In genomic region chr18:55228707-55229106, GRCh38 we compare ENCODE assay signal across 17 cellular contexts.
A peak's percentile ranks its signal among the peaks of the same experiment; 100 is the strongest.
DNase-seq lines count a peak whose midpoint lies in the region; ATAC-seq and TF ChIP-seq lines count a peak whose summit lies in the region.
"Had no signal": no experiment of that assay in that cellular context is flagged by ENCODE, and none has a peak within 500 bp of the region (broad histone marks: within the 10 kb centered on the region; RNA-seq: fewer than 3 reads in every experiment).

No MANE protein-coding gene starts in this region.

- no peaks in the 10 kb centered on the region for H3K9me3 Mint-ChIP-seq in neural progenitor cell
- no peaks in the 10 kb centered on the region for H3K9me3 Mint-ChIP-seq in activated naive CD4-positive, alpha-beta T cell treated with anti-CD3 and anti-CD28 coated beads, Interleukin-2, amount 10 ng/mL, durations not matched to agents 7 days and 5 days
- H3K9me3 Mint-ChIP-seq: CD14-positive monocyte had no signal

- peaks cover 22% of the 10 kb centered on the region for H3F3A ChIP-seq in neural progenitor cell (ENCODE audit: low read depth)

- H3K4me1 ChIP-seq in gastroesophageal sphincter (peaks cover 0 to 42% (median 0%) of the 10 kb centered on the region in 3 donors), neural progenitor cell (peaks cover 18% of the 10 kb centered on the region), mammary epithelial cell (ENCODE audit: insufficient read depth, low read length) (no peaks in the 10 kb centered on the region)
- H3K4me1 ChIP-seq: testis had no signal

- no peak overlapping the region for H3K4me3 Mint-ChIP-seq in neural progenitor cell
- no peak overlapping the region for H3K4me3 Mint-ChIP-seq in activated naive CD4-positive, alpha-beta T cell treated with anti-CD3 and anti-CD28 coated beads, Interleukin-2, amount 10 ng/mL, durations not matched to agents 7 days and 5 days
- H3K4me3 Mint-ChIP-seq: CD14-positive monocyte had no signal

- TF ChIP-seq POLR2A in gastroesophageal sphincter (IDR thresholded peaks at IDR 0.05) = no peak

- intact Hi-C loops in Right ventricle myocardium superior (cut with DNase I) (loop anchor here (10.0 kb wide), 1 partner anchor 114 kb away; no protein-coding TSS in a partner anchor), left cardiac atrium (cut with DNase I) (no loop called here), mammary epithelial cell (cut with micrococcal nuclease) (no loop called here)

- no peak for TF ChIP-seq EP300 in gastroesophageal sphincter (IDR thresholded peaks at IDR 0.05)

- in situ Hi-C loops in mammary epithelial cell (cut with MboI; ENCODE audit: low sequenced_read_pairs in 2 of 2) = loop anchor here in 1 of 2 donors (25.0 kb wide), 2 partner anchors 559 to 1334 kb away; no protein-coding TSS in a partner anchor

- no peaks in the 10 kb centered on the region for H3K79me2 ChIP-seq in neural progenitor cell (ENCODE audit: low read depth)
- H3K79me2 ChIP-seq in mammary epithelial cell (ENCODE audit: insufficient read depth, low read length) = no peaks in the 10 kb centered on the region

- H3K9ac ChIP-seq in neural progenitor cell = no peak overlapping the region
- no peak overlapping the region for H3K9ac ChIP-seq in mammary epithelial cell (ENCODE audit: insufficient read depth, low read length)

- peak overlapping the region in 3 of 4 donors; percentile 64 to 75 (median 69) for H3K27ac ChIP-seq in gastroesophageal sphincter
- H3K27ac ChIP-seq in neural progenitor cell = peak overlapping the region; percentile 30
- no peak overlapping the region for H3K27ac ChIP-seq in mammary epithelial cell (ENCODE audit: insufficient read depth, low read depth, low read length)
- H3K27ac ChIP-seq: testis had no signal

- peaks cover 43% of the 10 kb centered on the region for H3K36me3 Mint-ChIP-seq in neural progenitor cell
- no peaks in the 10 kb centered on the region for H3K36me3 Mint-ChIP-seq in activated naive CD4-positive, alpha-beta T cell treated with anti-CD3 and anti-CD28 coated beads, Interleukin-2, amount 10 ng/mL, durations not matched to agents 7 days and 5 days

- ATAC-seq in Right ventricle myocardium superior (ENCODE audit: poor library complexity) = no peak
- ATAC-seq in left cardiac atrium = no peak
- no peak for ATAC-seq in gastroesophageal sphincter
- ATAC-seq in GM19395 (IDR thresholded peaks at IDR 0.05; ENCODE audit: unreplicated experiment) = no peak
- ATAC-seq: left lobe of liver had no signal

- H3K4me2 ChIP-seq in neural progenitor cell (peak overlapping the region; percentile 37), mammary epithelial cell (ENCODE audit: insufficient read depth, low read depth, low read length) (no peak overlapping the region)
- H3K4me2 ChIP-seq: smooth muscle cell had no signal

- H4K20me1 ChIP-seq in neural progenitor cell (ENCODE audit: low read depth) (peaks cover 17% of the 10 kb centered on the region), mammary epithelial cell (ENCODE audit: insufficient read depth, low read length) (no peaks in the 10 kb centered on the region)

- dilution Hi-C loops in mammary epithelial cell (cut with HindIII; ENCODE audit: low sequenced_read_pairs) = no loop called here

- H3K4me3 ChIP-seq in gastroesophageal sphincter (no peak overlapping the region), neural progenitor cell (no peak overlapping the region), mammary epithelial cell (replicated peaks in 1 of 3; ENCODE audit: insufficient read depth in 1 of 3, low read depth in 2 of 3, low read length in 3 of 3) (no peak overlapping the region)
- H3K4me3 ChIP-seq: smooth muscle cell, testis had no signal

- BruUV-seq in mammary epithelial cell (replicated peaks; lab: Mats Ljungman, UMichigan) = no TSS peak

- H3K27ac Mint-ChIP-seq in neural progenitor cell = no peak overlapping the region
- H3K27ac Mint-ChIP-seq in activated naive CD4-positive, alpha-beta T cell treated with anti-CD3 and anti-CD28 coated beads, Interleukin-2, amount 10 ng/mL, durations not matched to agents 7 days and 5 days = no peak overlapping the region

- H3K27me3 Mint-ChIP-seq in neural progenitor cell (ENCODE audit: insufficient read depth, low read depth) = no peaks in the 10 kb centered on the region
- no peaks in the 10 kb centered on the region for H3K27me3 Mint-ChIP-seq in activated naive CD4-positive, alpha-beta T cell treated with anti-CD3 and anti-CD28 coated beads, Interleukin-2, amount 10 ng/mL, durations not matched to agents 7 days and 5 days

- peaks cover 15% of the 10 kb centered on the region for H3K4me1 Mint-ChIP-seq in neural progenitor cell
- no peaks in the 10 kb centered on the region for H3K4me1 Mint-ChIP-seq in activated naive CD4-positive, alpha-beta T cell treated with anti-CD3 and anti-CD28 coated beads, Interleukin-2, amount 10 ng/mL, durations not matched to agents 7 days and 5 days

- CTCF ChIA-PET in mammary epithelial cell (lab: Charles Lee; ENCODE audit: low non-redundant PET) = interaction anchor here (0.6 kb wide), 1 partner anchor 304 kb away, joined by 4 read pairs; no protein-coding TSS in a partner anchor
- CTCF ChIA-PET in activated naive CD4-positive, alpha-beta T cell treated with anti-CD3 and anti-CD28 coated beads, Interleukin-2, amount 10 ng/mL, durations not matched to agents 7 days and 5 days (lab: Charles Lee) = no interaction called here

- DNase-seq in Right ventricle myocardium superior = peak; percentile 42
- DNase-seq in left cardiac atrium = no peak
- DNase-seq in neural progenitor cell (ENCODE audit: low spot score) = peak; percentile 47
- DNase-seq in mammary epithelial cell = no peak
- DNase-seq in activated naive CD4-positive, alpha-beta T cell treated with anti-CD3 and anti-CD28 coated beads, Interleukin-2, amount 10 ng/mL, durations not matched to agents 7 days and 5 days = no peak
- no peak for DNase-seq in activated CD4-positive, alpha-beta T cell treated with anti-CD3 and anti-CD28 coated beads, Interleukin-2, amount 50 U/mL, for 1 hour
- DNase-seq: activated CD4-positive, alpha-beta T cell treated with anti-CD3 and anti-CD28 coated beads, Interleukin-2, amount 50 U/mL, for 4 hours; DMS 273 treated with DMSO at 0.1 percent for 48 hours; NCI-H1436 treated with DMSO at 0.1 percent for 48 hours; NCI-H446; stimulated activated CD4-positive, alpha-beta T cell treated with anti-CD3 and anti-CD28 coated beads, Interleukin-4, amount 100 ng/mL, for 4 hours; testis had no signal

- WGBS in gastroesophageal sphincter (ENCODE audit: low coverage in 1 of 2), 2 donors = 60 to 83% methylated on average over 3 to 6 of the region's 15 CpGs
- 95% methylated on average over 5 of the region's 15 CpGs for WGBS in mammary epithelial cell (ENCODE audit: low coverage, missing lambda C conversion rate)

- H3K36me3 ChIP-seq in gastroesophageal sphincter = peaks cover 0 to 54% of the 10 kb centered on the region in 2 donors
- peaks cover 21% of the 10 kb centered on the region for H3K36me3 ChIP-seq in neural progenitor cell
- H3K36me3 ChIP-seq in mammary epithelial cell (ENCODE audit: insufficient read depth, low read length) = peaks cover 1% of the 10 kb centered on the region

- no peak overlapping the region for H2AFZ ChIP-seq in neural progenitor cell (replicated peaks)
- no peak overlapping the region for H2AFZ ChIP-seq in mammary epithelial cell (ENCODE audit: low read depth, low read length)

- TF ChIP-seq CTCF in gastroesophageal sphincter (IDR thresholded peaks at IDR 0.05) (no peak), neural progenitor cell (IDR thresholded peaks at IDR 0.05) (no peak), mammary epithelial cell (conservative IDR thresholded peaks at IDR 0.05 in 1 of 2, IDR thresholded peaks at IDR 0.05 in 1 of 2; ENCODE audit: extremely low read depth in 1 of 2, insufficient read depth in 1 of 2, low read depth in 1 of 2, low read length in 2 of 2) (no peak)

- H3K27me3 ChIP-seq in gastroesophageal sphincter (no peaks in the 10 kb centered on the region), neural progenitor cell (no peaks in the 10 kb centered on the region), mammary epithelial cell (ENCODE audit: insufficient read depth, low read length) (no peaks in the 10 kb centered on the region)
- H3K27me3 ChIP-seq: testis had no signal

- H3K9me3 ChIP-seq in gastroesophageal sphincter = no peaks in the 10 kb centered on the region
- no peaks in the 10 kb centered on the region for H3K9me3 ChIP-seq in neural progenitor cell (ENCODE audit: low read depth)
- H3K9me3 ChIP-seq in mammary epithelial cell (replicated peaks; ENCODE audit: insufficient read depth, low read length) = no peaks in the 10 kb centered on the region
- H3K9me3 ChIP-seq: testis had no signal

Comparison
In these comparisons a context has a peak if more than half of its experiments do, and no peak if none do; other contexts are left out.
1. DNase-seq: peak in Right ventricle myocardium superior (single experiment) and neural progenitor cell (single experiment); none in left cardiac atrium (single experiment), mammary epithelial cell (single experiment), activated naive CD4-positive, alpha-beta T cell treated with anti-CD3 and anti-CD28 coated beads, Interleukin-2, amount 10 ng/mL, durations not matched to agents 7 days and 5 days (single experiment) and activated CD4-positive, alpha-beta T cell treated with anti-CD3 and anti-CD28 coated beads, Interleukin-2, amount 50 U/mL, for 1 hour (single experiment).